8 cellular contexts compared by ENCODE assay signal in genomic region chr1:155091071-155092051, GRCh38. TPM values are rescaled to one million over a fixed set of nuclear protein-coding genes. Genes with fewer than 3 reads are reported as not detected.
DNase-seq lines count a peak whose midpoint lies in the region; ATAC-seq and TF ChIP-seq lines count a peak whose summit lies in the region.

No MANE protein-coding gene starts in this region.

- DNase-seq in AG10803 (ENCODE audit: low read depth) = peak; percentile 38
- peak; percentile 73 to 94 for DNase-seq in HAP-1 (ENCODE audit: low spot score in 2 of 2)
- peak; percentile 86 to 97 for DNase-seq in NCI-H526 (lab: John Stamatoyannopoulos, UW)
- DNase-seq in activated CD4-positive, alpha-beta T cell treated with anti-CD3 and anti-CD28 coated beads, Interleukin-2, amount 10 ng/mL, durations not matched to agents 7 days and 5 days = peak; percentile 84
- DNase-seq in colonic mucosa = peak; percentile 85
- peak; percentile 82 to 88 (median 86) for DNase-seq in right lobe of liver
- DNase-seq in stimulated activated CD4-positive, alpha-beta T cell treated with anti-CD3 and anti-CD28 coated beads, TNF-alpha, amount 100 ng/mL, for 4 hours (ENCODE audit: low read depth in 3 of 3) = peak; percentile 68 to 73 (median 70)

- H3K4me3 ChIP-seq in AG10803 (ENCODE audit: low read length) = no peak overlapping the region; the same call in 1 of the 2 replicates
- no peak overlapping the region for H3K4me3 ChIP-seq in HAP-1
- no peak overlapping the region for H3K4me3 ChIP-seq in colonic mucosa
- H3K4me3 ChIP-seq in right lobe of liver = peak overlapping the region; percentile 0 to 42 (median 28)

- no peaks in the 10 kb centered on the region for H3K36me3 Mint-ChIP-seq in activated CD4-positive, alpha-beta T cell treated with anti-CD3 and anti-CD28 coated beads, Interleukin-2, amount 10 ng/mL, durations not matched to agents 7 days and 5 days (ENCODE audit: low read depth)

- H3K9ac ChIP-seq in colonic mucosa (ENCODE audit: low read depth in 2 of 2, low read length in 2 of 2) = peak overlapping the region in 1 of 2 donors; percentile 32

- no peaks in the 10 kb centered on the region for H3K9me3 ChIP-seq in HAP-1
- no peaks in the 10 kb centered on the region for H3K9me3 ChIP-seq in colonic mucosa
- no peaks in the 10 kb centered on the region for H3K9me3 ChIP-seq in right lobe of liver

- H3K9me3 Mint-ChIP-seq in activated CD4-positive, alpha-beta T cell treated with anti-CD3 and anti-CD28 coated beads, Interleukin-2, amount 10 ng/mL, durations not matched to agents 7 days and 5 days = no peaks in the 10 kb centered on the region

- intact Hi-C loops in colonic mucosa (cut with DNase I) (loop anchor here (1.0 kb wide), 1 partner anchor 77 kb away; no protein-coding TSS in a partner anchor), right lobe of liver (cut with DNase I) (loop anchor here (5.0 kb wide), 1 partner anchor 76 kb away; no protein-coding TSS in a partner anchor)

- WGBS in right lobe of liver (ENCODE audit: insufficient coverage, low coverage, low lambda C conversion rate, missing lambda C conversion rate) = 36% methylated on average over 11 of the region's 29 CpGs

- H3K27ac ChIP-seq in colonic mucosa = no peak overlapping the region
- peak overlapping the region; percentile 39 to 79 (median 57) for H3K27ac ChIP-seq in right lobe of liver

- H3K27me3 Mint-ChIP-seq in activated CD4-positive, alpha-beta T cell treated with anti-CD3 and anti-CD28 coated beads, Interleukin-2, amount 10 ng/mL, durations not matched to agents 7 days and 5 days = peaks cover 18% of the 10 kb centered on the region

- no peak overlapping the region for H3K4me3 Mint-ChIP-seq in activated CD4-positive, alpha-beta T cell treated with anti-CD3 and anti-CD28 coated beads, Interleukin-2, amount 10 ng/mL, durations not matched to agents 7 days and 5 days

- H3K4me1 Mint-ChIP-seq in activated CD4-positive, alpha-beta T cell treated with anti-CD3 and anti-CD28 coated beads, Interleukin-2, amount 10 ng/mL, durations not matched to agents 7 days and 5 days = peaks cover 9% of the 10 kb centered on the region

- no peak overlapping the region for H3K27ac Mint-ChIP-seq in activated CD4-positive, alpha-beta T cell treated with anti-CD3 and anti-CD28 coated beads, Interleukin-2, amount 10 ng/mL, durations not matched to agents 7 days and 5 days

- POLR2A ChIA-PET in activated CD4-positive, alpha-beta T cell treated with anti-CD3 and anti-CD28 coated beads, Interleukin-2, amount 10 ng/mL, durations not matched to agents 7 days and 5 days (lab: Charles Lee) = interaction anchor here (0.5 kb wide), 1 partner anchor 1092 kb away, joined by 4 read pairs; no protein-coding TSS in a partner anchor

- H3K4me1 ChIP-seq in HAP-1 = peaks cover under 1% of the 10 kb centered on the region
- peaks cover 6% of the 10 kb centered on the region for H3K4me1 ChIP-seq in colonic mucosa
- peaks cover 0 to 25% (median 11%) of the 10 kb centered on the region in 4 donors for H3K4me1 ChIP-seq in right lobe of liver

- H3K27me3 ChIP-seq in HAP-1 (ENCODE audit: low read depth) (peaks cover 4% of the 10 kb centered on the region; the same call in 1 of the 2 replicates), colonic mucosa (no peaks in the 10 kb centered on the region), right lobe of liver (no peaks in the 10 kb centered on the region)

- no peak for TF ChIP-seq POLR2A in right lobe of liver (IDR thresholded peaks at IDR 0.05)

- peak; percentile 89 for TF ChIP-seq CTCF in AG10803 (conservative IDR thresholded peaks at IDR 0.05; ENCODE audit: low read length)
- peak; percentile 99 for TF ChIP-seq CTCF in colonic mucosa (IDR thresholded peaks at IDR 0.05)
- TF ChIP-seq CTCF in right lobe of liver (IDR thresholded peaks at IDR 0.05) = peak; percentile 97 to 100 (median 98)

- no peaks in the 10 kb centered on the region; the same call in 1 of the 2 replicates for H3K36me3 ChIP-seq in HAP-1 (replicated peaks)
- no peaks in the 10 kb centered on the region for H3K36me3 ChIP-seq in colonic mucosa
- H3K36me3 ChIP-seq in right lobe of liver = no peaks in the 10 kb centered on the region

- CTCF ChIA-PET in activated CD4-positive, alpha-beta T cell treated with anti-CD3 and anti-CD28 coated beads, Interleukin-2, amount 10 ng/mL, durations not matched to agents 7 days and 5 days (lab: Charles Lee) = interaction anchor here (0.5 to 4.4 kb wide), 31 partner anchors 9 to 902 kb away, joined by 3 to 67 read pairs (median 4); partner anchors contain the start of genes DPM3, EFNA3, EFNA4 and KRTCAP2

- ATAC-seq in right lobe of liver (peak; percentile 76 to 89 (median 88)), HG02970 (IDR thresholded peaks at IDR 0.05; ENCODE audit: low FRiP score, unreplicated experiment) (no peak)

- in situ Hi-C loops in HAP-1 (cut with MboI; ENCODE audit: low sequenced_read_pairs) = loop anchor here (5.0 kb wide), 1 partner anchor 76 kb away; no protein-coding TSS in a partner anchor

RNA-seq across cellular contexts. Expression of gene EFNA3, which starts 12.7 kb away (rescaled TPM):
- total RNA-seq in activated CD4-positive, alpha-beta T cell treated with anti-CD3 and anti-CD28 coated beads, Interleukin-2, amount 10 ng/mL, durations not matched to agents 7 days and 5 days = 1 to 10 TPM; 2.3 to 2.7 TPM
- total RNA-seq in colonic mucosa (10 to 100 TPM; 12.7 to 21.4 TPM), right lobe of liver (1 to 10 TPM in 4 of 6 experiments, under 1 TPM in 2; 0.26 to 4.0 (median 2.5) TPM)

RNA-seq across cellular contexts. Expression of gene EFNA4, which starts 27.8 kb away (rescaled TPM):
- 1 to 10 TPM; 8.2 to 8.3 TPM for total RNA-seq in activated CD4-positive, alpha-beta T cell treated with anti-CD3 and anti-CD28 coated beads, Interleukin-2, amount 10 ng/mL, durations not matched to agents 7 days and 5 days
- total RNA-seq in colonic mucosa (10 to 100 TPM; 26.1 to 27.2 TPM), right lobe of liver (1 to 10 TPM; 2.3 to 6.4 (median 3.0) TPM)

RNA-seq across cellular contexts. Expression of gene EFNA1, which starts 36.3 kb away (rescaled TPM):
- under 1 TPM in 1 of 2 experiments, not detected in 1; 0.15 TPM for total RNA-seq in activated CD4-positive, alpha-beta T cell treated with anti-CD3 and anti-CD28 coated beads, Interleukin-2, amount 10 ng/mL, durations not matched to agents 7 days and 5 days
- total RNA-seq in colonic mucosa (100 to 1,000 TPM in 1 of 2 donors, 10 to 100 TPM in 1; 61.3 to 125 TPM), right lobe of liver (100 to 1,000 TPM in 5 of 6 experiments, 10 to 100 TPM in 1; 87.5 to 419 (median 196) TPM)

RNA-seq across cellular contexts. Expression of gene ADAM15, which starts 40.2 kb away (rescaled TPM):
- total RNA-seq in activated CD4-positive, alpha-beta T cell treated with anti-CD3 and anti-CD28 coated beads, Interleukin-2, amount 10 ng/mL, durations not matched to agents 7 days and 5 days = 10 to 100 TPM; 40.2 to 45.0 TPM
- total RNA-seq in colonic mucosa (100 to 1,000 TPM; 101 to 228 TPM), right lobe of liver (10 to 100 TPM; 16.2 to 33.9 (median 26.4) TPM)

RNA-seq across cellular contexts. Expression of gene SLC50A1, which starts 44.3 kb away (rescaled TPM):
- total RNA-seq in activated CD4-positive, alpha-beta T cell treated with anti-CD3 and anti-CD28 coated beads, Interleukin-2, amount 10 ng/mL, durations not matched to agents 7 days and 5 days = 10 to 100 TPM; 37.2 to 42.3 TPM
- total RNA-seq in colonic mucosa = 100 to 1,000 TPM; 102 to 130 TPM
- 10 to 100 TPM; 16.2 to 28.1 (median 24.4) TPM for total RNA-seq in right lobe of liver

Comparison
In these comparisons a context has a peak if more than half of its experiments do, and no peak if none do; other contexts are left out.
1. DNase-seq: peak in every context shown above with its lines; median percentile 92 in NCI-H526; 86 in right lobe of liver; 85 in colonic mucosa; 84 in activated CD4-positive, alpha-beta T cell treated with anti-CD3 and anti-CD28 coated beads, Interleukin-2, amount 10 ng/mL, durations not matched to agents 7 days and 5 days; 84 in HAP-1; 70 in stimulated activated CD4-positive, alpha-beta T cell treated with anti-CD3 and anti-CD28 coated beads, TNF-alpha, amount 100 ng/mL, for 4 hours; 38 in AG10803.
2. H3K4me3 ChIP-seq: peak in right lobe of liver (3 of 3); none in AG10803 (single experiment), HAP-1 (single experiment) and colonic mucosa (single experiment).
3. RNA of gene EFNA1, which starts 36.3 kb away (total RNA-seq): 87.5 to 419 TPM in right lobe of liver and 61.3 to 125 TPM in colonic mucosa; 0.15 TPM in activated CD4-positive, alpha-beta T cell treated with anti-CD3 and anti-CD28 coated beads, Interleukin-2, amount 10 ng/mL, durations not matched to agents 7 days and 5 days; every median in the first group is over 10 times any median in the second.
4. Peak in every context shown above with its lines, with median percentiles within 50 percentile points of each other: CTCF ChIP-seq.